12 cellular contexts compared by ENCODE assay signal in the genomic region with DNA sequence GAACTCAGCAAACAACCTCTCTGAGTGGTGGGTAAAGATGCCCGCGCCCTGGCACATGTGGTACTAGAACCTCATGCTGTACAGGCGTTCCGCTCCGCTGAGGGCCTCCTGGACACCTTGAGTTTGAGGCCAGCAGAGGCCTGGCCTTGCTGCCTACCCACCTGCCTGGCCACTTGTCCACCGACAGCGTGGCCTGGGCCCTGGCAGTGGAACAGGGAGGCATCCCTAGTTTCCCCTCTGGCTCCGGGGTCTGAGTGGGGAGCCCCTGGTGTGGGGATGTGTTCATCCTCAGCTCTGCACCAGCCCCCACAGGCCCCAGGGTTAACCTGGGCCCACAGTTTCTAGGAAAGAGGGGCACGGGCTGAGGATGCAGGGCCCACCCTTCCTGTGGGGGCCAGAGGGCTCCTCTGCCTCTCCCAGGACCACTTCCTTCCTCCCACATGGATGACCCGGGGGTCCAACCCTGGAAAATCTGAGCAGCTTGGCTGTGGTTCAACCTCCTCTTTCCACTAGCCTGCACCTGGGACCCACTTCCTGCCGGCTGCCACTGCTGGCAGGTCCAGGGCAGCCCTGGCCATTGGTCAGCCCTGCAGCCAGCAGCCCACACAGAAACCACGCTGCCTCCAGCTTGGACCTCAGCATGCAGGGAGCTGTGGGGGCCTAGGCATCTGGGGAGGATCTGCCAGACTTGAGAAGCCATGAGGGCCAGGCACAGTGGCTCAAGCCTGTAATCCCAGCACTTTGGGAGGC.
"Had no signal": no experiment of that assay in that cellular context is flagged by ENCODE, and none has a peak within 500 bp of the region (broad histone marks: within the 10 kb centered on the region; RNA-seq: fewer than 3 reads in every experiment).

No MANE protein-coding gene starts in this region.

- FAIRE-seq: keratinocyte, urothelium cell line had no signal

- H2AFZ ChIP-seq: hepatocyte had no signal

- H3K4me3 ChIP-seq: dorsolateral prefrontal cortex, gastroesophageal sphincter, hepatocyte had no signal

- ATAC-seq: gastroesophageal sphincter; stimulated activated effector memory CD8-positive, alpha-beta T cell treated with anti-CD3 and anti-CD28 coated beads, Interleukin-12 subunit alpha, Interleukin-12 subunit beta, amount 100 ng/mL, for 72 hours had no signal

- DNase-seq: activated CD4-positive, alpha-beta T cell treated with anti-CD3 and anti-CD28 coated beads, Interleukin-2, amount 10 ng/mL, durations not matched to agents 7 days and 5 days; activated CD8-positive, alpha-beta memory T cell treated with anti-CD3 and anti-CD28 coated beads for 24 hours; activated gamma-delta T cell treated with Interleukin-2 at 50 U/mL for 16 hours; cerebellar nuclear complex; erythroblast; nephron progenitor cell had no signal

- H3K4me2 ChIP-seq: hepatocyte had no signal

- H3K9me3 ChIP-seq: gastroesophageal sphincter had no signal

- H3K27me3 ChIP-seq: gastroesophageal sphincter, hepatocyte had no signal

- H3K79me2 ChIP-seq: hepatocyte had no signal

- H3K27ac ChIP-seq: dorsolateral prefrontal cortex, hepatocyte had no signal

- H3K36me3 ChIP-seq: gastroesophageal sphincter had no signal
